In the genomic region with DNA sequence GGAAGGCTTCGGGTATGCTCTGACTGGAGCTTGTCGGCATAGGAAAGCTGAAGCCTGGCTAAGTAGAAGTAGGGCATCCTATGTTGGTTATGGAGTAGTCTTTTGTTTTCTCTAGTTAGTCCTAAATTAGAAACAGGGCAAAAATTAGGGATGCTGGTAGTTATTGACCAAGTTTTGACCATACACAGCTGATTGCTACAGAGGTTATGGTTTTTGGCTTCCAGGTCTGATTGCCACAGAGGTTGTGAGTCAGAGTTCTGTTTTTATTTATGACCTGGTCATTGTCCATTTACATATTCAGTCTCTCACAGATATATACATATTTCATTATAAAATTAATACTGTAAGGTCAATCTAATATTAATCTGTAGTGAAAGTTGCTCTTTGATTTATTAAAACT, we compare ENCODE assay signal across 22 cellular contexts.
"Had no signal": no experiment of that assay in that cellular context is flagged by ENCODE, and none has a peak within 500 bp of the region (broad histone marks: within the 10 kb centered on the region; RNA-seq: fewer than 3 reads in every experiment).

No MANE protein-coding gene starts in this region.

- DNase-seq: cortex of kidney; effector memory CD8-positive, alpha-beta T cell; erythroblast; esophagus squamous epithelium; foreskin fibroblast; gastrocnemius medialis; head of caudate nucleus; mesenchymal stem cell; mucosa of descending colon; naive B cell; right lobe of liver; small intestine; stimulated activated CD4-positive, alpha-beta T cell treated with anti-CD3 and anti-CD28 coated beads, Interleukin-12 subunit alpha, Interleukin-12 subunit beta, amount 100 ng/mL, for 4 hours; stimulated activated CD4-positive, alpha-beta T cell treated with anti-CD3 and anti-CD28 coated beads, Interleukin-1b, Interleukin-23, amount 100 ng/mL, for 48 hours; stimulated activated CD4-positive, alpha-beta T cell treated with anti-CD3 and anti-CD28 coated beads, Interleukin-4, amount 100 ng/mL, for 1 hour; stimulated activated naive CD4-positive, alpha-beta T cell treated with Interleukin-2 at 50 U/mL for 16 hours; stomach; thyroid gland had no signal

- H3K27me3 ChIP-seq: esophagus squamous epithelium, gastrocnemius medialis, neutrophil, right lobe of liver, stomach, thyroid gland, vagina had no signal

- H3K36me3 ChIP-seq: esophagus squamous epithelium, gastrocnemius medialis, neutrophil, right lobe of liver, stomach, thyroid gland, vagina had no signal

- H3K4me3 ChIP-seq: esophagus squamous epithelium, gastrocnemius medialis, lung, mucosa of descending colon, right lobe of liver, stomach, thyroid gland, vagina had no signal

- H3K27ac ChIP-seq: esophagus squamous epithelium, gastrocnemius medialis, neutrophil, parathyroid adenoma, right lobe of liver, stomach, thyroid gland, vagina had no signal

- H3K79me2 ChIP-seq: parathyroid adenoma had no signal

- H3K9me3 ChIP-seq: esophagus squamous epithelium, gastrocnemius medialis, mucosa of descending colon, neutrophil, right lobe of liver, vagina had no signal

- H3K9ac ChIP-seq: parathyroid adenoma had no signal

- H3K4me1 ChIP-seq: esophagus squamous epithelium, gastrocnemius medialis, parathyroid adenoma, right lobe of liver, stomach, thyroid gland, vagina had no signal

- H2AFZ ChIP-seq: parathyroid adenoma had no signal
